1 cellular context compared by ENCODE assay signal in the genomic region with DNA sequence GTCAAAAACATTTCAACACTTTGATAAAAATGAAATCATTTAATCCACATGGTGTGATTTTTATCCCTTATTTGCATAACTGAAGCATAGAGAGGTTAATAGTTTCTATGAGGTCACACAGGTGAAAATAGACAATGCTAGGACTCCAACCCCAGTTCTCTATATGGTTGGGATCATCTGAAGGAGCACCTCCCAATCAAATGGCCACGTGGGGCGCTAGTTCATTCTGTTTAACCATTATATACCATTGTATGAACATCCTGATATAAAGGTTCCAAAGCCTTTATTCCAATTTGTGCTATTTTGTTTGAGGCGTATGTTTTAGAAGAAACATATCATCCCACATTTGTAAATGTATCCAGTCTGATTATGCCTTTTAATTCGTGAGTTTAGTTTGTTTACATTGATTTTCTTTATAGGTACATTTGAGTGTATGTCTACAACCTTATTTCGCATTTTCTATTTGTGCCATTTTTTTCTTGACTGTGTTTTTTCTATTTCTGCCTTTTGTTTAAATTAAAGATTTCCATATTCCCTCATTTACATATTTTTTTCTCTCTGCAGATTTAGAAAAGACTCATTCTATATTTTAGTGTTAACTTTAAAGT.
TF ChIP-seq lines count a peak whose summit lies in the region.

No MANE protein-coding gene starts in this region.

TF ChIP-seq in WTC11, 78 proteins besides CTCF, POLR2A, EP300 and RAD21 (continued from another document):
- TF ChIP-seq, protein P1, sequence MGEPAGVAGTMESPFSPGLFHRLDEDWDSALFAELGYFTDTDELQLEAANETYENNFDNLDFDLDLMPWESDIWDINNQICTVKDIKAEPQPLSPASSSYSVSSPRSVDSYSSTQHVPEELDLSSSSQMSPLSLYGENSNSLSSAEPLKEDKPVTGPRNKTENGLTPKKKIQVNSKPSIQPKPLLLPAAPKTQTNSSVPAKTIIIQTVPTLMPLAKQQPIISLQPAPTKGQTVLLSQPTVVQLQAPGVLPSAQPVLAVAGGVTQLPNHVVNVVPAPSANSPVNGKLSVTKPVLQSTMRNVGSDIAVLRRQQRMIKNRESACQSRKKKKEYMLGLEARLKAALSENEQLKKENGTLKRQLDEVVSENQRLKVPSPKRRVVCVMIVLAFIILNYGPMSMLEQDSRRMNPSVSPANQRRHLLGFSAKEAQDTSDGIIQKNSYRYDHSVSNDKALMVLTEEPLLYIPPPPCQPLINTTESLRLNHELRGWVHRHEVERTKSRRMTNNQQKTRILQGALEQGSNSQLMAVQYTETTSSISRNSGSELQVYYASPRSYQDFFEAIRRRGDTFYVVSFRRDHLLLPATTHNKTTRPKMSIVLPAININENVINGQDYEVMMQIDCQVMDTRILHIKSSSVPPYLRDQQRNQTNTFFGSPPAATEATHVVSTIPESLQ (CRISPR knock-in tag; IDR thresholded peaks at IDR 0.05): no peak
- TF ChIP-seq JAZF1 (CRISPR knock-in tag; IDR thresholded peaks at IDR 0.05) (no peak), JUN (CRISPR knock-in tag; IDR thresholded peaks at IDR 0.05) (no peak), ZBTB21 (CRISPR knock-in tag; IDR thresholded peaks at IDR 0.05; ENCODE audit: borderline replicate concordance) (no peak)
TF ChIP-seq in WTC11: peak in this region for 0.
